Comparison of ENCODE assay signal across 8 cellular contexts in the genomic region with DNA sequence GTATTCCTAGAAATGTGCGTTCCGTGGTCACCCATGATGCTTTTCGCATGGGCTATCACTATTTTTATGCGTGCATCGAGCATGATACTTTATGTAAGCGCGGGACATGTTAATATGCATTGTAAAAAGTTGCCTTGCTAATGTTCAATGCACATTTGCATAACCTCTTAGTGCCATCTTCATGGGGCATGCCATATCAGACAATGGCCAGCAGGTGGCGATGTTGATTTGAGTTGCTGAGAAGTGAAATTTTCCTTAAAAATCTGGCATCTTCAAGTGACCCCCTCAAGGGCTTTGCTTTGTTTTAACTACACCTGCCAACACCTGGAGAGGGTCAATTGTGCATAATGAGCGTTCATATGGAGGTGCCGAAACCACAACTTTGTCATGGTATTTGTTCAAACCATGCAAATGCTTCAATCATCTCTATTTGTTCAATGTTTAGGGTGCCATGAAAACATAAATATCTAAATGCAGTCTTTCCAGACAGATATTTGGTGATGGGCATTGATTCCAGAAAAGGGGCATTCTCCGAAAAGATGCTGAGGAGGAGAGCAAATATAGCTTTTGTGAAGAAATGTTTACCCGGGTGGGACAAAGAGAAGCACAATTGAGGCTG.
DNase-seq lines count a peak whose midpoint lies in the region; ATAC-seq and TF ChIP-seq lines count a peak whose summit lies in the region.

No MANE protein-coding gene starts in this region.

- DNase-seq in Daoy (ENCODE audit: low read depth) (peak; percentile 7), NCI-H146 treated with DMSO at 0.1 percent for 48 hours (lab: John Stamatoyannopoulos, UW; ENCODE audit: unreplicated experiment) (peak; percentile 78), fibroblast of pulmonary artery (ENCODE audit: low read depth) (peak; percentile 45), neuronal stem cell (ENCODE audit: low spot score) (peak; percentile 46), lower leg skin (ENCODE audit: low spot score in 2 of 2) (no peak)
- peak; percentile 54 for DNase-seq in activated CD8-positive, alpha-beta memory T cell treated with anti-CD3 and anti-CD28 coated beads, Interleukin-2, amount 50 U/mL, for 48 hours

- no peak overlapping the region for H2BK120ac ChIP-seq in neuronal stem cell (ENCODE audit: low read depth, low read length)

- H3K9ac ChIP-seq in neuronal stem cell (ENCODE audit: low read depth, low read length, poor library complexity), result no peak overlapping the region

- no peak overlapping the region for H3K14ac ChIP-seq in neuronal stem cell (ENCODE audit: low read length)

- no peak overlapping the region for H2BK5ac ChIP-seq in neuronal stem cell (ENCODE audit: low read length)

- no peak overlapping the region for H3K27ac ChIP-seq in neuronal stem cell (replicated peaks; ENCODE audit: low read length)

- no peak overlapping the region for H3K4ac ChIP-seq in neuronal stem cell (ENCODE audit: low read length)

- no peaks in the 10 kb centered on the region for H3K27me3 ChIP-seq in neuronal stem cell (ENCODE audit: control insufficient read depth in 3 of 3, insufficient read depth in 3 of 3, low read depth in 1 of 3, low read length in 3 of 3)

- no peak overlapping the region for H3K4me2 ChIP-seq in neuronal stem cell (ENCODE audit: insufficient read depth, low read length, poor library complexity, severe bottlenecking)

- H3K79me1 ChIP-seq in neuronal stem cell (ENCODE audit: low read depth, low read length), result no peaks in the 10 kb centered on the region

- H2BK12ac ChIP-seq in neuronal stem cell (ENCODE audit: low read length), result no peak overlapping the region

- no peaks in the 10 kb centered on the region for H3K4me1 ChIP-seq in neuronal stem cell (ENCODE audit: control insufficient read depth in 2 of 2, insufficient read depth in 1 of 2, low read depth in 1 of 2, low read length in 2 of 2)

- no peak overlapping the region for H3K4me3 ChIP-seq in fibroblast of pulmonary artery (replicated peaks; ENCODE audit: low read depth, low read length)
- H3K4me3 ChIP-seq in neuronal stem cell (ENCODE audit: low read length in 2 of 2), result no peak overlapping the region
- H3K4me3 ChIP-seq in lower leg skin (ENCODE audit: low read depth, poor library complexity, severe bottlenecking), result no peak overlapping the region

- H3K9me3 ChIP-seq in neuronal stem cell (replicated peaks in 1 of 2; ENCODE audit: control insufficient read depth in 2 of 2, insufficient read depth in 1 of 2, low read depth in 1 of 2, low read length in 2 of 2), result no peaks in the 10 kb centered on the region

- no peak overlapping the region for H3K23ac ChIP-seq in neuronal stem cell (ENCODE audit: low read depth, low read length, poor library complexity)

- H4K91ac ChIP-seq in neuronal stem cell (ENCODE audit: low read depth, low read length, poor library complexity), result no peak overlapping the region

- intact Hi-C loops in lower leg skin (cut with DNase I; ENCODE audit: low total_unique reads), result no loop called here

- no peak for TF ChIP-seq POLR2A in lower leg skin (IDR thresholded peaks at IDR 0.05)

- no peak overlapping the region for H3K18ac ChIP-seq in neuronal stem cell (ENCODE audit: low read length)

- no peak overlapping the region for H2AK5ac ChIP-seq in neuronal stem cell (ENCODE audit: low read depth, low read length)

- no peak overlapping the region for H4K8ac ChIP-seq in neuronal stem cell (ENCODE audit: low read depth, low read length)

- H2BK15ac ChIP-seq in neuronal stem cell (ENCODE audit: low read length), result no peak overlapping the region

- ATAC-seq in GM21360 (IDR thresholded peaks at IDR 0.05; ENCODE audit: unreplicated experiment) (peak; percentile 83), HG03521 (IDR thresholded peaks at IDR 0.05; ENCODE audit: unreplicated experiment) (no peak)

- no peak overlapping the region for H2AFZ ChIP-seq in neuronal stem cell (ENCODE audit: low read length)

- peak; percentile 64 for TF ChIP-seq CTCF in fibroblast of pulmonary artery (IDR thresholded peaks at IDR 0.05; ENCODE audit: low read length, missing control alignments)
- no peak for TF ChIP-seq CTCF in lower leg skin (IDR thresholded peaks at IDR 0.05)

- H3K36me3 ChIP-seq in neuronal stem cell (replicated peaks in 1 of 2; ENCODE audit: control insufficient read depth in 2 of 2, insufficient read depth in 2 of 2, low read length in 2 of 2), result no peaks in the 10 kb centered on the region

- no CpG with 5 or more reads among the region's 12 CpGs for WGBS in neuronal stem cell (ENCODE audit: extremely low coverage in 2 of 2, insufficient read length in 2 of 2, insufficient replicate concordance in 1 of 2), 2 donors
- WGBS in lower leg skin, 2 donors, result 38 to 50% methylated on average over 12 of the region's 12 CpGs

Comparison
In these comparisons a context has a peak if more than half of its experiments do, and no peak if none do; other contexts are left out.
1. DNase-seq: peak in Daoy (single experiment), NCI-H146 treated with DMSO at 0.1 percent for 48 hours (single experiment), activated CD8-positive, alpha-beta memory T cell treated with anti-CD3 and anti-CD28 coated beads, Interleukin-2, amount 50 U/mL, for 48 hours (single experiment), fibroblast of pulmonary artery (single experiment) and neuronal stem cell (single experiment); none in lower leg skin (0 of 2).